24 cellular contexts compared by ENCODE assay signal in genomic region chr11:125951731-125952130, GRCh38. TPM values are rescaled to one million over a fixed set of nuclear protein-coding genes. Genes with fewer than 3 reads are reported as not detected.
DNase-seq lines count a peak whose midpoint lies in the region; ATAC-seq and TF ChIP-seq lines count a peak whose summit lies in the region.
"Had no signal": no experiment of that assay in that cellular context is flagged by ENCODE, and none has a peak within 500 bp of the region (broad histone marks: within the 10 kb centered on the region; RNA-seq: fewer than 3 reads in every experiment).

No MANE protein-coding gene starts in this region.

- H3K36me3 Mint-ChIP-seq in endodermal cell (ENCODE audit: low read depth): no peaks in the 10 kb centered on the region
- H3K36me3 Mint-ChIP-seq: activated naive CD4-positive, alpha-beta T cell treated with anti-CD3 and anti-CD28 coated beads, Interleukin-2, amount 50 U/mL, for 24 hours had no signal

- H3K4me1 Mint-ChIP-seq in endodermal cell: peaks cover 4% of the 10 kb centered on the region
- H3K4me1 Mint-ChIP-seq: activated naive CD4-positive, alpha-beta T cell treated with anti-CD3 and anti-CD28 coated beads, Interleukin-2, amount 50 U/mL, for 24 hours had no signal

- POLR2A ChIA-PET in RWPE1 (lab: Yijun Ruan, JAX; ENCODE audit: low non-redundant PET): no interaction called here

- CTCF ChIA-PET in RWPE1 (lab: Yijun Ruan, JAX): interaction anchor here (0.6 to 0.9 kb wide), 2 partner anchors 9 to 356 kb away, joined by 3 read pairs; no protein-coding TSS in a partner anchor

- H3K27me3 ChIP-seq in endodermal cell (ENCODE audit: control insufficient read depth, insufficient read depth, low read length, poor library complexity, severe bottlenecking) (no peaks in the 10 kb centered on the region), muscle layer of colon (ENCODE audit: control insufficient read depth in 1 of 2, insufficient read depth in 2 of 2, low read length in 2 of 2) (no peaks in the 10 kb centered on the region), spleen (replicated peaks in 1 of 7) (peaks cover 0 to 24% (median 0%) of the 10 kb centered on the region in 7 donors)
- H3K27me3 ChIP-seq: hepatocyte, right lobe of liver had no signal

- intact Hi-C loops in spleen (cut with DNase I; ENCODE audit: low total_unique reads): no loop called here

- H3K9me3 ChIP-seq in endodermal cell (ENCODE audit: control insufficient read depth, low read length) (no peaks in the 10 kb centered on the region), muscle layer of colon (ENCODE audit: low read length) (no peaks in the 10 kb centered on the region), spleen (no peaks in the 10 kb centered on the region)
- H3K9me3 ChIP-seq: right lobe of liver had no signal

- ATAC-seq in GM18511 (IDR thresholded peaks at IDR 0.05; ENCODE audit: unreplicated experiment): no peak

- TF ChIP-seq CTCF in RWPE1 (conservative IDR thresholded peaks at IDR 0.05; ENCODE audit: low read depth): no peak
- no peak for TF ChIP-seq CTCF in endodermal cell (conservative IDR thresholded peaks at IDR 0.05)
- TF ChIP-seq CTCF in spleen (IDR thresholded peaks at IDR 0.05 in 8 of 11, conservative IDR thresholded peaks at IDR 0.05 in 3 of 11): no peak
- no peak for TF ChIP-seq CTCF in GM10266 (IDR thresholded peaks at IDR 0.05; ENCODE audit: control insufficient read depth, insufficient read depth, low read depth, missing control alignments)

- H3K9me3 Mint-ChIP-seq in endodermal cell: no peaks in the 10 kb centered on the region
- H3K9me3 Mint-ChIP-seq: activated naive CD4-positive, alpha-beta T cell treated with anti-CD3 and anti-CD28 coated beads, Interleukin-2, amount 50 U/mL, for 24 hours; activated T-helper 1 cell treated with anti-CD3 and anti-CD28 coated beads, Interleukin-12 subunit alpha, Interleukin-12 subunit beta, Interleukin-2, Interleukin-4 antibody, amounts not matched to agents 30 ng/mL and 10 ng/mL and 1 ng/mL, durations not matched to agents 14 hours and 24 hours and 36 hours had no signal

- H3K27ac ChIP-seq in RWPE1 (peak overlapping the region; percentile 56), endodermal cell (ENCODE audit: low read depth, low read length) (no peak overlapping the region), muscle layer of colon (ENCODE audit: low read depth, low read length) (peak overlapping the region; percentile 54), spleen (peak overlapping the region in 4 of 8 donors; percentile 38 to 63 (median 54))
- H3K27ac ChIP-seq: hepatocyte, right lobe of liver had no signal

- no peak overlapping the region for H3K27ac Mint-ChIP-seq in endodermal cell
- H3K27ac Mint-ChIP-seq: activated naive CD4-positive, alpha-beta T cell treated with anti-CD3 and anti-CD28 coated beads, Interleukin-2, amount 50 U/mL, for 24 hours; activated T-helper 1 cell treated with anti-CD3 and anti-CD28 coated beads, Interleukin-12 subunit alpha, Interleukin-12 subunit beta, Interleukin-2, Interleukin-4 antibody, amounts not matched to agents 30 ng/mL and 10 ng/mL and 1 ng/mL, durations not matched to agents 14 hours and 24 hours and 36 hours had no signal

- H3K4me3 Mint-ChIP-seq in endodermal cell: no peak overlapping the region
- H3K4me3 Mint-ChIP-seq: activated naive CD4-positive, alpha-beta T cell treated with anti-CD3 and anti-CD28 coated beads, Interleukin-2, amount 50 U/mL, for 24 hours; activated T-helper 1 cell treated with anti-CD3 and anti-CD28 coated beads, Interleukin-12 subunit alpha, Interleukin-12 subunit beta, Interleukin-2, Interleukin-4 antibody, amounts not matched to agents 30 ng/mL and 10 ng/mL and 1 ng/mL, durations not matched to agents 14 hours and 24 hours and 36 hours had no signal

- DNase-seq in RWPE1 (ENCODE audit: low spot score) (no peak), endodermal cell (peak; percentile 62), spleen (peak; percentile 58), middle frontal gyrus (ENCODE audit: extremely low spot score, low spot score) (no peak), GM10266 (ENCODE audit: extremely low spot score) (no peak), NCI-H524 (lab: John Stamatoyannopoulos, UW) (no peak)
- DNase-seq: activated CD4-positive, alpha-beta T cell treated with anti-CD3 and anti-CD28 coated beads for 48 hours; aorta; dorsolateral prefrontal cortex; MV-4-11; NCI-H187; NCI-H2227 treated with DMSO at 0.1 percent for 48 hours; NCI-H774; occipital lobe; right lobe of liver; SHP77; stimulated activated CD8-positive, alpha-beta memory T cell treated with anti-CD3 and anti-CD28 coated beads, Interleukin-4, amount 100 ng/mL, for 48 hours; T-helper 1 cell had no signal

- H3K36me3 ChIP-seq in endodermal cell (ENCODE audit: control insufficient read depth, insufficient read depth, low read length): no peaks in the 10 kb centered on the region
- peaks cover 6% of the 10 kb centered on the region for H3K36me3 ChIP-seq in muscle layer of colon (ENCODE audit: insufficient read depth, low read length)
- no peaks in the 10 kb centered on the region for H3K36me3 ChIP-seq in spleen
- H3K36me3 ChIP-seq: right lobe of liver had no signal

- H3K9ac ChIP-seq in endodermal cell (ENCODE audit: extremely low read depth, low read length, poor library complexity, severe bottlenecking) (no peak overlapping the region), muscle layer of colon (ENCODE audit: low read length) (no peak overlapping the region)

- WGBS in endodermal cell (ENCODE audit: insufficient coverage in 1 of 2, insufficient read length in 1 of 2), 2 experiments: 70 to 94% methylated on average over 6 to 11 of the region's 11 CpGs
- 58 to 73% (median 64%) methylated on average over 11 of the region's 11 CpGs for WGBS in spleen, 5 donors

- no peaks in the 10 kb centered on the region for H3K4me1 ChIP-seq in endodermal cell (ENCODE audit: control insufficient read depth, insufficient read depth, low read length)
- H3K4me1 ChIP-seq in muscle layer of colon (ENCODE audit: insufficient read depth, low read length): peaks cover 32% of the 10 kb centered on the region
- peaks cover 0 to 4% (median 0%) of the 10 kb centered on the region in 6 donors for H3K4me1 ChIP-seq in spleen
- H3K4me1 ChIP-seq: right lobe of liver had no signal

- H3K4me3 ChIP-seq in endodermal cell (ENCODE audit: low read length) (no peak overlapping the region), muscle layer of colon (ENCODE audit: low read depth in 1 of 2, low read length in 2 of 2) (peak overlapping the region in 1 of 2 donors; percentile 3), spleen (peak overlapping the region in 2 of 8 donors; percentile 35 to 42)
- H3K4me3 ChIP-seq: dorsolateral prefrontal cortex, hepatocyte, right lobe of liver had no signal

- no peak for TF ChIP-seq POLR2A in spleen (IDR thresholded peaks at IDR 0.05)

- H3K27me3 Mint-ChIP-seq in endodermal cell (ENCODE audit: insufficient read depth): no peaks in the 10 kb centered on the region
- H3K27me3 Mint-ChIP-seq: activated naive CD4-positive, alpha-beta T cell treated with anti-CD3 and anti-CD28 coated beads, Interleukin-2, amount 50 U/mL, for 24 hours had no signal

RNA-seq across cellular contexts. Expression of gene VSIG10L2, which starts 5.9 kb away (rescaled TPM):
- total RNA-seq in endodermal cell: not detected
- polyA plus RNA-seq in endodermal cell (2013, experiment 1 of 2): not detected
- polyA plus RNA-seq in endodermal cell (2013, experiment 2 of 2): not detected
- total RNA-seq in spleen: 1 to 10 TPM in 6 of 7 donors, not detected in 1; 1.8 to 7.1 (median 3.0) TPM
- polyA plus RNA-seq in spleen: 1 to 10 TPM; 1.2 to 3.6 (median 3.1) TPM
- total RNA-seq: activated T-helper 1 cell treated with anti-CD3 and anti-CD28 coated beads, Interleukin-12 subunit alpha, Interleukin-12 subunit beta, Interleukin-2, Interleukin-4 antibody, amounts not matched to agents 30 ng/mL and 10 ng/mL and 1 ng/mL, durations not matched to agents 14 hours and 24 hours and 36 hours; fibroblast of villous mesenchyme; hepatocyte; occipital lobe had no signal
- polyA plus RNA-seq: aorta, hepatocyte had no signal

RNA-seq across cellular contexts. Expression of gene DDX25, which starts 47.4 kb away (rescaled TPM):
- total RNA-seq in endodermal cell: 1 to 10 TPM; 3.3 to 8.4 TPM
- 3.6 TPM for polyA plus RNA-seq in endodermal cell (2013, experiment 1 of 2)
- polyA plus RNA-seq in endodermal cell (2013, experiment 2 of 2): 2.8 TPM
- total RNA-seq in spleen: 1 to 10 TPM in 2 of 7 donors, under 1 TPM in 3, not detected in 2; 0.33 to 1.8 (median 0.85) TPM
- polyA plus RNA-seq in spleen: under 1 TPM; 0.11 to 0.24 (median 0.22) TPM
- total RNA-seq: activated T-helper 1 cell treated with anti-CD3 and anti-CD28 coated beads, Interleukin-12 subunit alpha, Interleukin-12 subunit beta, Interleukin-2, Interleukin-4 antibody, amounts not matched to agents 30 ng/mL and 10 ng/mL and 1 ng/mL, durations not matched to agents 14 hours and 24 hours and 36 hours; fibroblast of villous mesenchyme had no signal
- polyA plus RNA-seq: aorta had no signal

RNA-seq across cellular contexts. Expression of gene PUS3, which starts 48.7 kb away (rescaled TPM):
- total RNA-seq in endodermal cell: 10 to 100 TPM; 12.6 to 13.7 TPM
- 16.1 TPM for polyA plus RNA-seq in endodermal cell (2013, experiment 1 of 2)
- 16.0 TPM for polyA plus RNA-seq in endodermal cell (2013, experiment 2 of 2)
- total RNA-seq in spleen: 10 to 100 TPM in 5 of 7 donors, 1 to 10 TPM in 2; 7.7 to 12.7 (median 11.9) TPM
- polyA plus RNA-seq in spleen: 10 to 100 TPM in 2 of 3 donors, 1 to 10 TPM in 1; 8.9 to 11.4 (median 10.8) TPM

Comparison
In these comparisons a context has a peak if more than half of its experiments do, and no peak if none do; other contexts are left out.
1. DNase-seq: peak in endodermal cell (single experiment) and spleen (single experiment); none in RWPE1 (single experiment), middle frontal gyrus (single experiment), GM10266 (single experiment) and NCI-H524 (0 of 2).